Comparison of ENCODE assay signal across 2 cellular contexts in genomic region chr1:217106231-217106630, GRCh38.
TF ChIP-seq lines count a peak whose summit lies in the region.

No MANE protein-coding gene starts in this region.

TF ChIP-seq in IMR-90, 13 proteins besides CTCF, POLR2A, EP300 and RAD21 (continued from another document):
- TF ChIP-seq MAFK (IDR thresholded peaks at IDR 0.05; ENCODE audit: low read depth, low read length) (no peak), FOS (IDR thresholded peaks at IDR 0.05; ENCODE audit: low read depth, low read length) (no peak)

TF ChIP-seq in neural cell, 6 proteins besides CTCF, POLR2A, EP300 and RAD21 (continued from another document):
- TF ChIP-seq REST (IDR thresholded peaks at IDR 0.05; ENCODE audit: borderline replicate concordance) = no peak
